ENCODE assay signal across 8 cellular contexts in the genomic region with DNA sequence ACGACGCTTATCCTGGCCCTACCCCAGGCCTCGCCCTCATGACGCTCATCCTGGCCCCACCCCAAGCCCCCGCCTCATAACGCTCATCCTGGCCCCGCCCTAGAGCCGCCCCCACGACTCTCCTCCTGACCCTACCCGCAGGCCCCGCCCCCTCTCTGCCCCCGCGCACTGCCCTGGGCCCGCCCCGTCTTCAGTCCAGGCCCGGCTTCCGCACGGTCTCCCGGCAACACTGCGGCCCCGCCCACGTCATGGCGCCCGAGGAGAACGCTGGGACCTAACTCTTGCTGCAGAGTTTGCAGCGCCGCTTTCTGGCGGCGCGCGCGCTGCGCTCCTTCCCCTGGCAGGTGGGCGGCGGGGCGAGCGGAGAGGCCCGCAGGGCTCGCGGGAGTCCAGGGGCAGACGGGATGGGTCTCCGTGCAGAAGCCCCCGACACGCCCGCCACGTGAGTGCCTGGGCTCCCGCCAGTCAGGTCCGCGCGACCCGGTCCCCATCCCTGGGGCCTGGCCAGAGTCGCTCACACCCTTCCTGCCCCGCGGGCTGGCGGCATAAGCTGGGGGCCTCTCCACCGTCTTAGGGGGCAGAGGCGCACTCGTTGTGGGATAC. TPM values are rescaled to one million over a fixed set of nuclear protein-coding genes. Genes with fewer than 3 reads are reported as not detected.
DNase-seq lines count a peak whose midpoint lies in the region; ATAC-seq lines count a peak whose summit lies in the region.

No MANE protein-coding gene starts in this region.

- no peaks in the 10 kb centered on the region for H3K36me3 Mint-ChIP-seq in activated CD4-positive, alpha-beta memory T cell treated with anti-CD3 and anti-CD28 coated beads, Interleukin-2, amount 10 ng/mL, durations not matched to agents 7 days and 5 days (ENCODE audit: low read depth)
- H3K36me3 Mint-ChIP-seq in stimulated activated memory B cell treated with anti-CD40 and anti-IgM and Interleukin-4, amounts not matched to agents 10 μg/mL and 1 μg/mL and 100 μg/mL, for 72 hours = no peaks in the 10 kb centered on the region

- POLR2A ChIA-PET in activated CD4-positive, alpha-beta memory T cell treated with anti-CD3 and anti-CD28 coated beads, Interleukin-2, amount 10 ng/mL, durations not matched to agents 7 days and 5 days (lab: Charles Lee) = no interaction called here

- DNase-seq in DMS 273 (lab: John Stamatoyannopoulos, UW; ENCODE audit: unreplicated experiment) (peak; percentile 99), HK-2 (ENCODE audit: unreplicated experiment) (peak; percentile 99), NCI-H748 (lab: John Stamatoyannopoulos, UW; ENCODE audit: unreplicated experiment) (peak; percentile 94), epidermal melanocyte (ENCODE audit: insufficient read length, low spot score) (peak; percentile 59), middle frontal gyrus (ENCODE audit: extremely low spot score, low spot score) (peak; percentile 81)
- no peak for DNase-seq in activated CD4-positive, alpha-beta memory T cell treated with anti-CD3 and anti-CD28 coated beads, Interleukin-2, amount 10 ng/mL, durations not matched to agents 7 days and 5 days

- peak overlapping the region; percentile 79 for H3K4me3 Mint-ChIP-seq in activated CD4-positive, alpha-beta memory T cell treated with anti-CD3 and anti-CD28 coated beads, Interleukin-2, amount 10 ng/mL, durations not matched to agents 7 days and 5 days
- H3K4me3 Mint-ChIP-seq in stimulated activated memory B cell treated with anti-CD40 and anti-IgM and Interleukin-4, amounts not matched to agents 10 μg/mL and 1 μg/mL and 100 μg/mL, for 72 hours = peak overlapping the region; percentile 83

- ATAC-seq in GM19468 (IDR thresholded peaks at IDR 0.05; ENCODE audit: extremely low read depth, unreplicated experiment) = peak; percentile 15
- ATAC-seq in stimulated activated memory B cell treated with anti-CD40 and anti-IgM and Interleukin-4, amounts not matched to agents 10 μg/mL and 1 μg/mL and 100 μg/mL, for 72 hours = peak; percentile 98

- H3K27ac Mint-ChIP-seq in activated CD4-positive, alpha-beta memory T cell treated with anti-CD3 and anti-CD28 coated beads, Interleukin-2, amount 10 ng/mL, durations not matched to agents 7 days and 5 days = peak overlapping the region; percentile 86
- peak overlapping the region; percentile 59 for H3K27ac Mint-ChIP-seq in stimulated activated memory B cell treated with anti-CD40 and anti-IgM and Interleukin-4, amounts not matched to agents 10 μg/mL and 1 μg/mL and 100 μg/mL, for 72 hours

- H3K4me1 Mint-ChIP-seq in activated CD4-positive, alpha-beta memory T cell treated with anti-CD3 and anti-CD28 coated beads, Interleukin-2, amount 10 ng/mL, durations not matched to agents 7 days and 5 days = peaks cover 13% of the 10 kb centered on the region
- peaks cover 21% of the 10 kb centered on the region for H3K4me1 Mint-ChIP-seq in stimulated activated memory B cell treated with anti-CD40 and anti-IgM and Interleukin-4, amounts not matched to agents 10 μg/mL and 1 μg/mL and 100 μg/mL, for 72 hours

- H3K27me3 Mint-ChIP-seq in activated CD4-positive, alpha-beta memory T cell treated with anti-CD3 and anti-CD28 coated beads, Interleukin-2, amount 10 ng/mL, durations not matched to agents 7 days and 5 days = no peaks in the 10 kb centered on the region
- H3K27me3 Mint-ChIP-seq in stimulated activated memory B cell treated with anti-CD40 and anti-IgM and Interleukin-4, amounts not matched to agents 10 μg/mL and 1 μg/mL and 100 μg/mL, for 72 hours = no peaks in the 10 kb centered on the region

- no peaks in the 10 kb centered on the region for H3K9me3 Mint-ChIP-seq in activated CD4-positive, alpha-beta memory T cell treated with anti-CD3 and anti-CD28 coated beads, Interleukin-2, amount 10 ng/mL, durations not matched to agents 7 days and 5 days
- no peaks in the 10 kb centered on the region for H3K9me3 Mint-ChIP-seq in stimulated activated memory B cell treated with anti-CD40 and anti-IgM and Interleukin-4, amounts not matched to agents 10 μg/mL and 1 μg/mL and 100 μg/mL, for 72 hours

- CTCF ChIA-PET in activated CD4-positive, alpha-beta memory T cell treated with anti-CD3 and anti-CD28 coated beads, Interleukin-2, amount 10 ng/mL, durations not matched to agents 7 days and 5 days (lab: Charles Lee) = interaction anchor here (1.2 kb wide), 1 partner anchor 559 kb away, joined by 3 read pairs; no protein-coding TSS in a partner anchor

RNA-seq across cellular contexts. Expression of a gene that starts 52.5 kb away (rescaled TPM):
- total RNA-seq in activated CD4-positive, alpha-beta memory T cell treated with anti-CD3 and anti-CD28 coated beads, Interleukin-2, amount 10 ng/mL, durations not matched to agents 7 days and 5 days = not detected
